In genomic region chr2:206158563-206159345, GRCh38 we compare ENCODE assay signal across 8 cellular contexts. TPM values are rescaled to one million over a fixed set of nuclear protein-coding genes. Genes with fewer than 3 reads are reported as not detected.
DNase-seq lines count a peak whose midpoint lies in the region; ATAC-seq and TF ChIP-seq lines count a peak whose summit lies in the region.

No MANE protein-coding gene starts in this region.

- H3K4me1 ChIP-seq in BLaER1, result peaks cover 44% of the 10 kb centered on the region
- peaks cover 3 to 52% (median 42%) of the 10 kb centered on the region in 12 donors for H3K4me1 ChIP-seq in heart left ventricle
- H3K4me1 ChIP-seq in prostate gland (replicated peaks), result peaks cover 7% of the 10 kb centered on the region

- peaks cover 46% of the 10 kb centered on the region for H3K36me3 Mint-ChIP-seq in activated CD4-positive, alpha-beta memory T cell treated with anti-CD3 and anti-CD28 coated beads for 36 hours

- peaks cover 54% of the 10 kb centered on the region for H3K4me1 Mint-ChIP-seq in activated CD4-positive, alpha-beta memory T cell treated with anti-CD3 and anti-CD28 coated beads for 36 hours (ENCODE audit: low read depth)

- WGBS in heart left ventricle, 4 donors, result 1% methylated on average over 33 of the region's 33 CpGs
- WGBS in prostate gland, result under 1% methylated on average over 33 of the region's 33 CpGs

- POLR2A ChIA-PET in activated CD4-positive, alpha-beta memory T cell treated with anti-CD3 and anti-CD28 coated beads for 36 hours (lab: Charles Lee), result interaction anchor here (1.0 kb wide), 2 partner anchors 69 to 73 kb away, joined by 3 read pairs; partner anchors contain the start of gene INO80D

- intact Hi-C loops in activated CD4-positive, alpha-beta memory T cell treated with anti-CD3 and anti-CD28 coated beads for 36 hours (cut with micrococcal nuclease), result loop anchor here (1.0 to 5.0 kb wide), 5 partner anchors 72 to 1369 kb away; partner anchors contain the start of genes CREB1, FASTKD2, INO80D and KLF7
- intact Hi-C loops in heart left ventricle (cut with DNase I) (loop anchor here in 4 of 10 donors (2.0 to 10.0 kb wide), 4 partner anchors 71 to 1834 kb away; partner anchors contain the start of gene INO80D (in 2 of the 4)), prostate gland (cut with DNase I) (loop anchor here (5.0 to 10.0 kb wide), 2 partner anchors 76 to 1006 kb away; partner anchors contain the start of gene KLF7)

- no peaks in the 10 kb centered on the region for H3K27me3 Mint-ChIP-seq in activated CD4-positive, alpha-beta memory T cell treated with anti-CD3 and anti-CD28 coated beads for 36 hours

- CTCF ChIA-PET in activated CD4-positive, alpha-beta memory T cell treated with anti-CD3 and anti-CD28 coated beads for 36 hours (lab: Charles Lee), result no interaction called here

- no peak for DNase-seq in activated CD4-positive, alpha-beta memory T cell treated with anti-CD3 and anti-CD28 coated beads for 36 hours
- DNase-seq in heart left ventricle (no peak), prostate gland (ENCODE audit: low spot score) (no peak), NCI-H1105 (lab: John Stamatoyannopoulos, UW) (no peak), inferior parietal cortex (ENCODE audit: extremely low spot score) (no peak)

- H3K4me3 Mint-ChIP-seq in activated CD4-positive, alpha-beta memory T cell treated with anti-CD3 and anti-CD28 coated beads for 36 hours, result peak overlapping the region; percentile 96

- H4K20me1 ChIP-seq in BLaER1, result peaks cover 53% of the 10 kb centered on the region

- H3K9me3 Mint-ChIP-seq in activated CD4-positive, alpha-beta memory T cell treated with anti-CD3 and anti-CD28 coated beads for 36 hours, result no peaks in the 10 kb centered on the region

- no peaks in the 10 kb centered on the region for H3K27me3 ChIP-seq in BLaER1
- no peaks in the 10 kb centered on the region for H3K27me3 ChIP-seq in heart left ventricle
- H3K27me3 ChIP-seq in prostate gland (replicated peaks; ENCODE audit: insufficient read depth), result no peaks in the 10 kb centered on the region

- H3K36me3 ChIP-seq in BLaER1 (peaks cover 52% of the 10 kb centered on the region), heart left ventricle (peaks cover 0 to 37% (median 30%) of the 10 kb centered on the region in 9 donors), prostate gland (no peaks in the 10 kb centered on the region)

- TF ChIP-seq CTCF in heart left ventricle (IDR thresholded peaks at IDR 0.05), result no peak
- no peak for TF ChIP-seq CTCF in prostate gland (IDR thresholded peaks at IDR 0.05)

- ATAC-seq in GM19043 (IDR thresholded peaks at IDR 0.05; ENCODE audit: low read depth, unreplicated experiment) (peak; percentile 12), HG03354 (IDR thresholded peaks at IDR 0.05; ENCODE audit: poor library complexity, severe bottlenecking, unreplicated experiment) (peak; percentile 21), heart left ventricle (peak; percentile 1 to 30 (median 16))

- peak in 1 of 2 donors; percentile 5 for TF ChIP-seq POLR2A in heart left ventricle (IDR thresholded peaks at IDR 0.05)
- TF ChIP-seq POLR2A in prostate gland (IDR thresholded peaks at IDR 0.05), result no peak

- no peaks in the 10 kb centered on the region for H3K9me3 ChIP-seq in BLaER1
- no peaks in the 10 kb centered on the region for H3K9me3 ChIP-seq in heart left ventricle
- H3K9me3 ChIP-seq in prostate gland, result no peaks in the 10 kb centered on the region

- H3K9ac ChIP-seq in BLaER1, result peak overlapping the region; percentile 95

- peak overlapping the region; percentile 97 for H3K27ac Mint-ChIP-seq in activated CD4-positive, alpha-beta memory T cell treated with anti-CD3 and anti-CD28 coated beads for 36 hours

- peak overlapping the region; percentile 96 for H3K27ac ChIP-seq in BLaER1
- H3K27ac ChIP-seq in heart left ventricle, result peak overlapping the region; percentile 83 to 99 (median 96)
- peak overlapping the region; percentile 91 to 98 for H3K27ac ChIP-seq in prostate gland

- H3K4me3 ChIP-seq in BLaER1 (peak overlapping the region; percentile 86), heart left ventricle (peak overlapping the region; percentile 54 to 96 (median 86)), prostate gland (peak overlapping the region; percentile 65 to 76)

- H3K4me2 ChIP-seq in BLaER1, result peak overlapping the region; percentile 95

RNA-seq across cellular contexts. Expression of gene NDUFS1, which starts 0.5 kb away (rescaled TPM):
- 10 to 100 TPM; 79.2 to 80.8 TPM for total RNA-seq in activated CD4-positive, alpha-beta memory T cell treated with anti-CD3 and anti-CD28 coated beads for 36 hours
- total RNA-seq in heart left ventricle (100 to 1,000 TPM; 302 to 804 (median 536) TPM), prostate gland (10 to 100 TPM; 74.1 to 80.1 TPM)
- 100 to 1,000 TPM in 1 of 2 donors, 10 to 100 TPM in 1; 97.0 to 168 TPM for polyA plus RNA-seq in heart left ventricle

RNA-seq across cellular contexts. Expression of gene EEF1B2, which starts 0.9 kb away (rescaled TPM):
- 1,000 to 10,000 TPM; 1,180 to 1,194 TPM for total RNA-seq in activated CD4-positive, alpha-beta memory T cell treated with anti-CD3 and anti-CD28 coated beads for 36 hours
- total RNA-seq in heart left ventricle (100 to 1,000 TPM; 123 to 326 (median 244) TPM), prostate gland (100 to 1,000 TPM; 305 to 491 TPM)
- polyA plus RNA-seq in heart left ventricle, result 100 to 1,000 TPM; 208 to 820 TPM
